ENCODE assay signal across 8 cellular contexts in the genomic region with DNA sequence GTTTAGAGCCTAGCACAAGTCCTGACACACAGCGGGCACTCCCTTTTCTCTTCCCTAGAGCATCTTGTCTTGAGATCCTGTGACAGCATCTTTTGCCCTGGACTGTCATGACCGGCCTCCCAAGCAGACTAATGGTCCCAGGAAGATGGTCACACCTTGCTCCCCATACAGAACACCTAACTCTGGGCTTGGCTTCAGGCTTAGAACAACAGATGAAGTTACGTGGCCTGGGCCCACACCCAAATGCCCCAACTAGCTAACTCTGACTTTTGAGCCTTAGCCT. TPM values are rescaled to one million over a fixed set of nuclear protein-coding genes. Genes with fewer than 3 reads are reported as not detected.
DNase-seq lines count a peak whose midpoint lies in the region; ATAC-seq, FAIRE-seq and TF ChIP-seq lines count a peak whose summit lies in the region.

No MANE protein-coding gene starts in this region.

- H3K4me3 ChIP-seq in HFF-Myc (replicated peaks; ENCODE audit: low read depth, low read length) = peak overlapping the region; percentile 93; the same call in 1 of the 2 replicates
- peak overlapping the region in 1 of 3 experiments; percentile 97 for H3K4me3 ChIP-seq in keratinocyte (ENCODE audit: control insufficient read depth in 2 of 3, extremely low read depth in 1 of 3, insufficient read depth in 2 of 3, low read depth in 1 of 3, low read length in 3 of 3)
- H3K4me3 ChIP-seq in small intestine (ENCODE audit: low read depth in 1 of 2, low read length in 2 of 2) = no peak overlapping the region

- H3K4me1 Mint-ChIP-seq in activated T-cell treated with anti-CD3 and anti-CD28 coated beads, Interleukin-2, amount 50 U/mL, for 72 hours (ENCODE audit: low read depth) = peaks cover 47% of the 10 kb centered on the region
- H3K4me1 Mint-ChIP-seq in stimulated activated naive CD8-positive, alpha-beta T cell treated with anti-CD3 and anti-CD28 coated beads, Interleukin-15, amount 100 ng/mL, for 72 hours = peaks cover 36% of the 10 kb centered on the region

- H3K36me3 ChIP-seq in keratinocyte (ENCODE audit: control insufficient read depth in 2 of 2, extremely low read depth in 1 of 2, insufficient read depth in 2 of 2, low read length in 2 of 2) (peaks cover 0 to 8% of the 10 kb centered on the region in 2 experiments), small intestine (ENCODE audit: control insufficient read depth in 2 of 2, insufficient read depth in 2 of 2, low read length in 2 of 2) (peaks cover 0 to 2% of the 10 kb centered on the region in 2 donors)

- DNase-seq in HFF-Myc (ENCODE audit: extremely low read depth, low read depth) (no peak), keratinocyte (ENCODE audit: low read depth, low spot score) (peak; percentile 53), NCI-H526 treated with DMSO at 0.1 percent for 48 hours (lab: John Stamatoyannopoulos, UW) (no peak), NCI-H187 (lab: John Stamatoyannopoulos, UW) (no peak), small intestine (no peak)
- no peak for DNase-seq in activated T-cell treated with anti-CD3 and anti-CD28 coated beads, Interleukin-2, amount 50 U/mL, for 72 hours
- DNase-seq in stimulated activated naive CD8-positive, alpha-beta T cell treated with anti-CD3 and anti-CD28 coated beads, Interleukin-15, amount 100 ng/mL, for 72 hours = peak in 1 of 2 donors; percentile 23

- H3K4me1 ChIP-seq in keratinocyte (ENCODE audit: control insufficient read depth, extremely low read depth, insufficient read depth, low read length) (peaks cover 12% of the 10 kb centered on the region), small intestine (ENCODE audit: control insufficient read depth in 2 of 2, insufficient read depth in 1 of 2, low read depth in 1 of 2, low read length in 1 of 2) (peaks cover 0 to 4% of the 10 kb centered on the region in 2 donors)

- H3K4me2 ChIP-seq in keratinocyte (ENCODE audit: control insufficient read depth, extremely low read depth, insufficient read depth, low read depth, low read length) = peak overlapping the region; percentile 94

- H3K9me1 ChIP-seq in keratinocyte (ENCODE audit: control insufficient read depth, extremely low read depth, insufficient read depth, low read length) = no peaks in the 10 kb centered on the region

- H3K27me3 Mint-ChIP-seq in activated T-cell treated with anti-CD3 and anti-CD28 coated beads, Interleukin-2, amount 50 U/mL, for 72 hours (ENCODE audit: low read depth) = no peaks in the 10 kb centered on the region
- no peaks in the 10 kb centered on the region for H3K27me3 Mint-ChIP-seq in stimulated activated naive CD8-positive, alpha-beta T cell treated with anti-CD3 and anti-CD28 coated beads, Interleukin-15, amount 100 ng/mL, for 72 hours

- H3K27ac ChIP-seq in keratinocyte (ENCODE audit: control insufficient read depth, insufficient read depth, low read length) (peak overlapping the region; percentile 96), small intestine (ENCODE audit: low read depth in 1 of 2, low read length in 1 of 2) (peak overlapping the region in 1 of 2 donors; percentile 92)

- H2AFZ ChIP-seq in keratinocyte (ENCODE audit: control insufficient read depth, low read length) = no peak overlapping the region

- H3K79me2 ChIP-seq in keratinocyte (ENCODE audit: control insufficient read depth, insufficient read depth, low read length) = peaks cover 31% of the 10 kb centered on the region

- no peak for ATAC-seq in activated T-cell treated with anti-CD3 and anti-CD28 coated beads, Interleukin-2, amount 50 U/mL, for 72 hours (replicated peaks in 1 of 2)
- no peak for ATAC-seq in stimulated activated naive CD8-positive, alpha-beta T cell treated with anti-CD3 and anti-CD28 coated beads, Interleukin-15, amount 100 ng/mL, for 72 hours
- ATAC-seq in GM19467 (IDR thresholded peaks at IDR 0.05; ENCODE audit: unreplicated experiment) = no peak

- H3K27me3 ChIP-seq in keratinocyte (ENCODE audit: control insufficient read depth, extremely low read depth, insufficient read depth, low read length) (no peaks in the 10 kb centered on the region), small intestine (ENCODE audit: control insufficient read depth in 2 of 2, insufficient read depth in 2 of 2, low read length in 2 of 2) (no peaks in the 10 kb centered on the region)

- no peaks in the 10 kb centered on the region for H4K20me1 ChIP-seq in keratinocyte (ENCODE audit: control insufficient read depth, extremely low read depth, insufficient read depth, low read length)

- H3K4me3 Mint-ChIP-seq in activated T-cell treated with anti-CD3 and anti-CD28 coated beads, Interleukin-2, amount 50 U/mL, for 72 hours = peak overlapping the region; percentile 91 to 92
- H3K4me3 Mint-ChIP-seq in stimulated activated naive CD8-positive, alpha-beta T cell treated with anti-CD3 and anti-CD28 coated beads, Interleukin-15, amount 100 ng/mL, for 72 hours = peak overlapping the region; percentile 91 to 96

- peaks cover 3 to 8% of the 10 kb centered on the region in 2 donors for H3K36me3 Mint-ChIP-seq in activated T-cell treated with anti-CD3 and anti-CD28 coated beads, Interleukin-2, amount 50 U/mL, for 72 hours (ENCODE audit: insufficient read depth in 2 of 2)

- 65 to 77% (median 76%) methylated on average over 3 of the region's 3 CpGs for WGBS in small intestine, 3 donors

- no peaks in the 10 kb centered on the region for H3K9me3 Mint-ChIP-seq in activated T-cell treated with anti-CD3 and anti-CD28 coated beads, Interleukin-2, amount 50 U/mL, for 72 hours
- no peaks in the 10 kb centered on the region for H3K9me3 Mint-ChIP-seq in stimulated activated naive CD8-positive, alpha-beta T cell treated with anti-CD3 and anti-CD28 coated beads, Interleukin-15, amount 100 ng/mL, for 72 hours

- dilution Hi-C loops in keratinocyte (cut with MboI; ENCODE audit: extremely low pct_ligation_motif_present, low sequenced_read_pairs) = no loop called here

- FAIRE-seq in keratinocyte (lab: Jason Lieb, UNC) (no peak), small intestine (lab: Jason Lieb, UNC) (no peak)

- no peaks in the 10 kb centered on the region for H3K9me3 ChIP-seq in keratinocyte (ENCODE audit: control insufficient read depth, low read depth, low read length)
- no peaks in the 10 kb centered on the region for H3K9me3 ChIP-seq in small intestine (ENCODE audit: control insufficient read depth, low read depth)

- TF ChIP-seq CTCF in HFF-Myc (IDR thresholded peaks at IDR 0.05; ENCODE audit: low read depth, low read length, missing control alignments) (no peak), keratinocyte (optimal IDR thresholded peaks at IDR 0.05 in 1 of 3, IDR thresholded peaks at IDR 0.05 in 1 of 3, conservative IDR thresholded peaks at IDR 0.05 in 1 of 3; ENCODE audit: extremely low read depth in 1 of 3, insufficient read depth in 2 of 3, low read length in 3 of 3) (no peak)

- H3K9ac ChIP-seq in keratinocyte (ENCODE audit: control insufficient read depth, extremely low read depth, insufficient read depth, low read length) = peak overlapping the region; percentile 91

- peak overlapping the region; percentile 94 for H3K27ac Mint-ChIP-seq in activated T-cell treated with anti-CD3 and anti-CD28 coated beads, Interleukin-2, amount 50 U/mL, for 72 hours
- peak overlapping the region; percentile 96 to 98 for H3K27ac Mint-ChIP-seq in stimulated activated naive CD8-positive, alpha-beta T cell treated with anti-CD3 and anti-CD28 coated beads, Interleukin-15, amount 100 ng/mL, for 72 hours

RNA-seq across cellular contexts. Expression of gene IP6K1, which starts 0.8 kb away (rescaled TPM):
- 10 to 100 TPM; 36.5 to 37.4 TPM for total RNA-seq in activated T-cell treated with anti-CD3 and anti-CD28 coated beads, Interleukin-2, amount 50 U/mL, for 72 hours
- polyA plus RNA-seq in keratinocyte (24.5 to 34.3 TPM (median 25.9 TPM) in 3 replicates), small intestine (10 to 100 TPM; 14.8 to 21.3 (median 15.1) TPM)
- polyA plus RNA-seq in keratinocyte (2011; ENCODE audit: low read depth) = 40.6 TPM
- 25.1 and 32.3 TPM in 2 replicates for polyA plus RNA-seq in keratinocyte (2011; cell fraction: cytosol; rRNA removed)
- 34.0 and 37.0 TPM in 2 replicates for polyA plus RNA-seq in keratinocyte (2011; cell fraction: nucleus; rRNA removed)
- polyA plus RNA-seq in keratinocyte (2012; ENCODE audit: low replicate concordance) = 19.3 and 25.2 TPM in 2 replicates
- 49.3 to 153 TPM (median 61.9 TPM) in 3 replicates for polyA minus RNA-seq in keratinocyte
- 48.2 TPM for polyA minus RNA-seq in keratinocyte (2011; cell fraction: cytosol; rRNA and poly(A)+ RNA removed)
- polyA minus RNA-seq in keratinocyte (2011; cell fraction: nucleus; rRNA and poly(A)+ RNA removed) = 27.4 and 63.8 TPM in 2 replicates

RNA-seq across cellular contexts. Expression of gene CDHR4, which starts 12.6 kb away (rescaled TPM):
- under 1 TPM in 1 of 2 donors, not detected in 1; 0.39 TPM for total RNA-seq in activated T-cell treated with anti-CD3 and anti-CD28 coated beads, Interleukin-2, amount 50 U/mL, for 72 hours
- polyA plus RNA-seq in keratinocyte (0.19 TPM in 1 of 3 replicates, not detected in the others), small intestine (under 1 TPM in 1 of 3 donors, not detected in 2; 0.15 TPM)
- 0.26 TPM for polyA plus RNA-seq in keratinocyte (2011; ENCODE audit: low read depth)
- polyA plus RNA-seq in keratinocyte (2011; cell fraction: cytosol; rRNA removed) = not detected in 2 replicates
- 0.08 and 0.11 TPM in 2 replicates for polyA plus RNA-seq in keratinocyte (2011; cell fraction: nucleus; rRNA removed)
- polyA plus RNA-seq in keratinocyte (2012; ENCODE audit: low replicate concordance) = not detected in 2 replicates
- not detected in 3 replicates for polyA minus RNA-seq in keratinocyte
- not detected for polyA minus RNA-seq in keratinocyte (2011; cell fraction: cytosol; rRNA and poly(A)+ RNA removed)
- polyA minus RNA-seq in keratinocyte (2011; cell fraction: nucleus; rRNA and poly(A)+ RNA removed) = not detected in 2 replicates

RNA-seq across cellular contexts. Expression of gene INKA1, which starts 15.9 kb away (rescaled TPM):
- 1 to 10 TPM; 1.2 to 1.5 TPM for total RNA-seq in activated T-cell treated with anti-CD3 and anti-CD28 coated beads, Interleukin-2, amount 50 U/mL, for 72 hours
- polyA plus RNA-seq in keratinocyte (10.1 to 20.6 TPM (median 12.0 TPM) in 3 replicates), small intestine (1 to 10 TPM in 2 of 3 donors, under 1 TPM in 1; 0.67 to 2.9 (median 2.2) TPM)
- polyA plus RNA-seq in keratinocyte (2011; ENCODE audit: low read depth) = 3.0 TPM
- 8.7 and 20.3 TPM in 2 replicates for polyA plus RNA-seq in keratinocyte (2011; cell fraction: cytosol; rRNA removed)
- 8.1 and 10.8 TPM in 2 replicates for polyA plus RNA-seq in keratinocyte (2011; cell fraction: nucleus; rRNA removed)
- polyA plus RNA-seq in keratinocyte (2012; ENCODE audit: low replicate concordance) = 7.8 and 16.9 TPM in 2 replicates
- polyA minus RNA-seq in keratinocyte = 5.3 to 17.0 TPM (median 10.0 TPM) in 3 replicates
- 31.7 TPM for polyA minus RNA-seq in keratinocyte (2011; cell fraction: cytosol; rRNA and poly(A)+ RNA removed)
- 5.0 and 7.5 TPM in 2 replicates for polyA minus RNA-seq in keratinocyte (2011; cell fraction: nucleus; rRNA and poly(A)+ RNA removed)

RNA-seq across cellular contexts. Expression of gene UBA7, which starts 26.6 kb away (rescaled TPM):
- 10 to 100 TPM; 93.5 to 98.6 TPM for total RNA-seq in activated T-cell treated with anti-CD3 and anti-CD28 coated beads, Interleukin-2, amount 50 U/mL, for 72 hours
- polyA plus RNA-seq in keratinocyte (5.4 to 10.4 TPM (median 7.7 TPM) in 3 replicates), small intestine (100 to 1,000 TPM in 1 of 3 donors, 10 to 100 TPM in 2; 52.1 to 160 (median 86.5) TPM)
- 0.55 TPM for polyA plus RNA-seq in keratinocyte (2011; ENCODE audit: low read depth)
- 1.6 and 1.9 TPM in 2 replicates for polyA plus RNA-seq in keratinocyte (2011; cell fraction: cytosol; rRNA removed)
- 26.5 and 35.2 TPM in 2 replicates for polyA plus RNA-seq in keratinocyte (2011; cell fraction: nucleus; rRNA removed)
- 0.82 and 9.7 TPM in 2 replicates for polyA plus RNA-seq in keratinocyte (2012; ENCODE audit: low replicate concordance)
- polyA minus RNA-seq in keratinocyte = 13.5 to 30.4 TPM (median 13.7 TPM) in 3 replicates
- 8.4 TPM for polyA minus RNA-seq in keratinocyte (2011; cell fraction: cytosol; rRNA and poly(A)+ RNA removed)
- 6.4 and 8.2 TPM in 2 replicates for polyA minus RNA-seq in keratinocyte (2011; cell fraction: nucleus; rRNA and poly(A)+ RNA removed)
